ENCODE assay signal across 1 cellular context in genomic region chr1:61253059-61253735, GRCh38.
TF ChIP-seq lines count a peak whose summit lies in the region.

No MANE protein-coding gene starts in this region.

TF ChIP-seq in IMR-90, 13 proteins besides CTCF, POLR2A, EP300 and RAD21 (continued from another document):
- TF ChIP-seq USF2 (IDR thresholded peaks at IDR 0.05; ENCODE audit: low read depth, low read length) (no peak), FOS (IDR thresholded peaks at IDR 0.05; ENCODE audit: low read depth, low read length) (no peak), MAFK (IDR thresholded peaks at IDR 0.05; ENCODE audit: low read depth, low read length) (no peak)
